Comparison of ENCODE assay signal across 19 cellular contexts in the genomic region with DNA sequence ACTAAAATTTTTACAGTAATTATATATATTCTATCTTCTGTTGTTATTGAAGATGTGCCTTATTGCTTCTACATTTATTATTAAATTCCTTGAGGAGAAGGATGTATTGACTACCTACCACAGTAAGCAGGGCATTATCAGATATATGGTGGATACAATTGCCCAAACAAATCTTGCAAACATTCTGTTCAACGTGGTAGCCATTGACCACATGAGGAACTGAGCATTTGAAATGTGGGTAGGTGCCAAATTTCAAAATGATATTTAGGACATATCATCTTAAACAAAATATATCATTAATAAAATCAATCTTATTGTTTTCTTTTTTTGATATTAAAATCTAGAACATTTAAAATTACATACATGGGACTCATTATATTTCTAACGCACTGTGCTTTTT. TPM values are rescaled to one million over a fixed set of nuclear protein-coding genes. Genes with fewer than 3 reads are reported as not detected.
DNase-seq lines count a peak whose midpoint lies in the region; ATAC-seq and TF ChIP-seq lines count a peak whose summit lies in the region.
"Had no signal": no experiment of that assay in that cellular context is flagged by ENCODE, and none has a peak within 500 bp of the region (broad histone marks: within the 10 kb centered on the region; RNA-seq: fewer than 3 reads in every experiment).

No MANE protein-coding gene starts in this region.

- no peaks in the 10 kb centered on the region for H4K20me1 ChIP-seq in Karpas-422 (ENCODE audit: insufficient read depth, low read depth, low read length)

- ATAC-seq in GM18502 (IDR thresholded peaks at IDR 0.05; ENCODE audit: poor library complexity, unreplicated experiment) (peak; percentile 53), GM21367 (IDR thresholded peaks at IDR 0.05; ENCODE audit: unreplicated experiment) (peak; percentile 37), HG02938 (IDR thresholded peaks at IDR 0.05; ENCODE audit: unreplicated experiment) (peak; percentile 40), HG03571 (IDR thresholded peaks at IDR 0.05; ENCODE audit: unreplicated experiment) (peak; percentile 35), heart right ventricle (no peak)
- ATAC-seq: natural killer cell treated with Interleukin-12 subunit alpha and Interleukin-12 subunit beta and Interleukin-15 and Interleukin-18, amount 100 ng/mL, for 72 hours; Right ventricle myocardium inferior had no signal

- no peaks in the 10 kb centered on the region for H3K9me2 ChIP-seq in Karpas-422 (replicated peaks; ENCODE audit: insufficient read depth, low read length)

- H3K4me1 ChIP-seq in heart right ventricle (no peaks in the 10 kb centered on the region), Karpas-422 (ENCODE audit: low read length) (peaks cover 7% of the 10 kb centered on the region)
- H3K4me1 ChIP-seq: Caco-2, left ventricle myocardium inferior, transverse colon had no signal

- H3K4me3 ChIP-seq in heart right ventricle (no peak overlapping the region), Karpas-422 (ENCODE audit: low read length) (no peak overlapping the region)
- H3K4me3 ChIP-seq: left ventricle myocardium inferior, transverse colon had no signal

- H3K79me2 ChIP-seq in Karpas-422 (ENCODE audit: low read length), result no peaks in the 10 kb centered on the region

- H3K27ac ChIP-seq in heart right ventricle (no peak overlapping the region), Karpas-422 (ENCODE audit: low read length) (no peak overlapping the region)
- H3K27ac ChIP-seq: left ventricle myocardium inferior, transverse colon had no signal

- TF ChIP-seq CTCF in heart right ventricle (IDR thresholded peaks at IDR 0.05), result no peak

- H2AFZ ChIP-seq in Karpas-422 (ENCODE audit: low read length), result no peak overlapping the region

- no peaks in the 10 kb centered on the region for H3K36me3 ChIP-seq in heart right ventricle
- H3K36me3 ChIP-seq in Karpas-422 (ENCODE audit: insufficient read depth, low read length), result no peaks in the 10 kb centered on the region
- H3K36me3 ChIP-seq: left ventricle myocardium inferior, transverse colon had no signal

- DNase-seq in NCI-H226 (no peak), heart right ventricle (no peak), Karpas-422 (no peak), head of caudate nucleus (no peak)
- DNase-seq: ACHN; activated CD4-positive, alpha-beta T cell treated with anti-CD3 and anti-CD28 coated beads, Interleukin-2, amount 50 U/mL, for 48 hours; anterior cingulate cortex; Caco-2; left ventricle myocardium inferior; NCI-H69; stimulated activated CD4-positive, alpha-beta T cell treated with anti-CD3 and anti-CD28 coated beads, Interleukin-1b, Interleukin-23, amount 100 ng/mL, for 48 hours; stimulated activated CD8-positive, alpha-beta memory T cell treated with anti-CD3 and anti-CD28 coated beads, Interleukin-4, amount 100 ng/mL, for 48 hours; transverse colon had no signal

- H3K27me3 ChIP-seq in heart right ventricle (no peaks in the 10 kb centered on the region), Karpas-422 (ENCODE audit: low read length) (no peaks in the 10 kb centered on the region)
- H3K27me3 ChIP-seq: transverse colon had no signal

- H3K4me2 ChIP-seq in Karpas-422 (ENCODE audit: low read depth, low read length, poor library complexity, severe bottlenecking), result no peak overlapping the region

- no peak overlapping the region for H3K9ac ChIP-seq in Karpas-422 (ENCODE audit: low read length)

- intact Hi-C loops in heart right ventricle (cut with DNase I) (no loop called here), head of caudate nucleus (cut with DNase I) (no loop called here)

- no peaks in the 10 kb centered on the region for H3K9me3 ChIP-seq in heart right ventricle
- no peaks in the 10 kb centered on the region for H3K9me3 ChIP-seq in Karpas-422 (ENCODE audit: low read length)
- H3K9me3 ChIP-seq: Caco-2, left ventricle myocardium inferior, transverse colon had no signal

- WGBS in heart right ventricle, 2 donors, result 81 to 85% methylated on average over 2 of the region's 2 CpGs

RNA-seq across cellular contexts. Expression of a gene that starts 11.1 kb away (rescaled TPM):
- total RNA-seq in heart right ventricle, result 1 to 10 TPM in 3 of 10 donors, under 1 TPM in 7; 0.53 to 2.6 (median 0.82) TPM
- 1 to 10 TPM in 1 of 2 donors, under 1 TPM in 1; 0.35 to 2.5 TPM for polyA plus RNA-seq in heart right ventricle
- total RNA-seq in Karpas-422 (2014; rRNA removed; shearing (Covaris generic); ENCODE audit: low replicate concordance), result not detected in 2 replicates
- total RNA-seq: Caco-2; natural killer cell treated with Interleukin-12 subunit alpha and Interleukin-12 subunit beta and Interleukin-15 and Interleukin-18, amount 100 ng/mL, for 72 hours had no signal

RNA-seq across cellular contexts. Expression of a gene that starts 46.5 kb away (rescaled TPM):
- under 1 TPM in 8 of 10 donors, not detected in 2; 0.04 to 0.26 (median 0.07) TPM for total RNA-seq in heart right ventricle
- polyA plus RNA-seq in heart right ventricle, result under 1 TPM; 0.01 to 0.07 TPM
- total RNA-seq in Karpas-422 (2014; rRNA removed; shearing (Covaris generic); ENCODE audit: low replicate concordance), result 0.51 and 0.75 TPM in 2 replicates
- total RNA-seq: Caco-2; natural killer cell treated with Interleukin-12 subunit alpha and Interleukin-12 subunit beta and Interleukin-15 and Interleukin-18, amount 100 ng/mL, for 72 hours had no signal

Comparison
In these comparisons a context has a peak if more than half of its experiments do, and no peak if none do; other contexts are left out.
1. ATAC-seq: peak in GM18502 (single experiment), GM21367 (single experiment), HG02938 (single experiment) and HG03571 (single experiment); none in heart right ventricle (0 of 8).